ENCODE assay signal across 9 cellular contexts in the genomic region with DNA sequence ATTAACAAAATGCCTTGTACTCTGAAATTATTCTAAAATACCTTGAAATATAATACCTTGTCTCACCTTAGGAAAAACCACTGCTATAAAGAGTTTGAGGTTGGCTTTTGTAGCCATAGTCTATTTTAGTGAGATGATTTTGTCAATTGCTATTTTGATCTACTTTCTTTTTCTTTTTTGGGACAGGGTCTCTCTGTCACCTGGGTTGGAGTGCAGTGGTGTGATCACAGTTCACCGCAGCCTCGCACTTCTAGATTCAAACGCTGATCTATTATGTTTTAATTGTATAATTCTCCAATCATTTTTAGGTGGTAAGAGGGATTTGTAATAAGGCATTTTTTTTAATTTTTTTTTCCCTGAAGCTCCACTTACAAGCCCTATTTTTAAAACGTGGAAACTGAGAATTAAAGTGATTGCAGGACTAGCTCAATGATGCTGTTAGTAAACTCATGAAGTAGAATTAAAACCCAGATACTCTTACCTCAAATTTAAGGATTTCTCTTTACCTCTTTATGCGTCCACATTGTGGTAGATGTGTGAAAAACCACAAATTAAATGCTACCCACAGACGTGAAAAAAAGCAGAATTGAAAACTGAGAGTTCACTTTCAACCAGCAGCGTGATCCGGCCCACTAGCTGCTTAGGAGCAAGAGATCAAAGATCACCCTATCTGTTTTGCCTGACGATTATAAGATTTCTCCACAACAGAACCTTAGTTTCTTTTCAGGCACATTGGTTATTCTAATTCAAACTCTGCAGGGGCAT.
DNase-seq lines count a peak whose midpoint lies in the region; ATAC-seq and TF ChIP-seq lines count a peak whose summit lies in the region.
"Had no signal": no experiment of that assay in that cellular context is flagged by ENCODE, and none has a peak within 500 bp of the region (broad histone marks: within the 10 kb centered on the region; RNA-seq: fewer than 3 reads in every experiment).

No MANE protein-coding gene starts in this region.

- no peak overlapping the region for H3K4me3 ChIP-seq in SJCRH30
- H3K4me3 ChIP-seq in right atrium auricular region: no peak overlapping the region

- H3K9me3 ChIP-seq in SJCRH30 (replicated peaks) (no peaks in the 10 kb centered on the region), right atrium auricular region (no peaks in the 10 kb centered on the region)

- ATAC-seq in GM18499 (IDR thresholded peaks at IDR 0.05; ENCODE audit: insufficient read depth, unreplicated experiment) (peak; percentile 96), GM19467 (IDR thresholded peaks at IDR 0.05; ENCODE audit: unreplicated experiment) (peak; percentile 99), HG03025 (IDR thresholded peaks at IDR 0.05; ENCODE audit: low FRiP score, unreplicated experiment) (peak; percentile 95)

- H3K4me1 ChIP-seq in SJCRH30 (no peaks in the 10 kb centered on the region), right atrium auricular region (no peaks in the 10 kb centered on the region)
- H3K4me1 ChIP-seq: parathyroid adenoma had no signal

- TF ChIP-seq CTCF in right atrium auricular region (IDR thresholded peaks at IDR 0.05): no peak

- no peaks in the 10 kb centered on the region for H3K36me3 ChIP-seq in SJCRH30
- no peaks in the 10 kb centered on the region for H3K36me3 ChIP-seq in right atrium auricular region

- H3K27me3 ChIP-seq in SJCRH30 (no peaks in the 10 kb centered on the region), right atrium auricular region (no peaks in the 10 kb centered on the region)

- no peak overlapping the region for H3K27ac ChIP-seq in SJCRH30
- no peak overlapping the region for H3K27ac ChIP-seq in right atrium auricular region
- H3K27ac ChIP-seq: parathyroid adenoma had no signal

- DNase-seq in NOMO-1 treated with DMSO at 0.1 percent for 48 hours (lab: John Stamatoyannopoulos, UW; ENCODE audit: unreplicated experiment): peak; percentile 85
- DNase-seq in SJCRH30: no peak
- no peak for DNase-seq in HK-2 (ENCODE audit: unreplicated experiment)
- DNase-seq in right atrium auricular region (ENCODE audit: low spot score): no peak
- DNase-seq in NCI-H345 treated with DMSO at 0.1 percent for 48 hours (lab: John Stamatoyannopoulos, UW; ENCODE audit: unreplicated experiment): no peak
